In the genomic region with DNA sequence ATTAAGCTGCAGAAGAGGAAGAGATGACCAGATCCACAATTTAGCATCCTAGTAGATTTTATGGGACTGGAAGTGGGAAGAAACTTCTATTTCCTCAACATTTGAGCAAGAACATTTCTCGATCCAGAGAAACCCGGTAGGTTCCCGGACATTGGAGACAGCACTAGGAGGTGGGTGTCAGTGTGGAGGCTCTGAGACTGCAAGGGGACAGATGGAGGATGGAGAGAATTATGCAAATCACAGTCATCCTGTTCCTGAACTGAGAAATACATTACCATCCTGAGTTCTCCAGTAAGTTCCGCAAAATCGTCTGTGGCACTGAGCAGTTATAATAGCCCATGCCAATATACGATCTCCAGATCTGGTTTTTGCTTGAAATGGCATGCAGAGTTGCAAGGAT, we compare ENCODE assay signal across 28 cellular contexts. TPM values are rescaled to one million over a fixed set of nuclear protein-coding genes. Genes with fewer than 3 reads are reported as not detected.
"Had no signal": no experiment of that assay in that cellular context is flagged by ENCODE, and none has a peak within 500 bp of the region (broad histone marks: within the 10 kb centered on the region; RNA-seq: fewer than 3 reads in every experiment).

No MANE protein-coding gene starts in this region.

- H3K4me3 ChIP-seq: coronary artery, heart right ventricle, mucosa of descending colon, right lobe of liver, stomach, suprapubic skin, tibial artery, upper lobe of right lung had no signal

- ATAC-seq: activated CD4-positive, CD25-positive, alpha-beta regulatory T cell treated with anti-CD3 and anti-CD28 coated beads, Interleukin-2, amount 50 U/mL, for 24 hours; effector memory CD8-positive, alpha-beta T cell; esophagus mucosa; heart right ventricle; mucosa of descending colon; natural killer cell treated with Interleukin-12 subunit alpha and Interleukin-12 subunit beta and Interleukin-15 and Interleukin-18, amount 100 ng/mL, for 72 hours; right lobe of liver; stimulated activated effector memory CD8-positive, alpha-beta T cell treated with anti-CD3 and anti-CD28 coated beads, Interleukin-12 subunit alpha, Interleukin-12 subunit beta, amount 100 ng/mL, for 72 hours; T-helper 17 cell; upper lobe of right lung had no signal

- H3K27me3 ChIP-seq: brain microvascular endothelial cell, right lobe of liver, stomach, suprapubic skin, upper lobe of right lung had no signal

- H3K4me1 ChIP-seq: heart right ventricle, stomach, suprapubic skin, tibial artery, upper lobe of right lung had no signal

- H3K9me3 ChIP-seq: heart right ventricle, mucosa of descending colon, right lobe of liver, stomach, suprapubic skin, tibial artery, upper lobe of right lung had no signal

- FAIRE-seq: astrocyte had no signal

- H3K27ac ChIP-seq: brain microvascular endothelial cell, coronary artery, heart right ventricle, right lobe of liver, stomach, suprapubic skin, tibial artery, upper lobe of right lung, WERI-Rb-1 had no signal

- DNase-seq: activated CD4-positive, alpha-beta T cell treated with anti-CD3 and anti-CD28 coated beads for 48 hours; activated CD4-positive, alpha-beta T cell treated with anti-CD3 and anti-CD28 coated beads, Interleukin-2, amount 50 U/mL, for 48 hours; activated CD8-positive, alpha-beta memory T cell treated with anti-CD3 and anti-CD28 coated beads for 24 hours; activated gamma-delta T cell; activated naive CD4-positive, alpha-beta T cell treated with anti-CD3 and anti-CD28 coated beads, Interleukin-2, amount 10 ng/mL, durations not matched to agents 7 days and 5 days; amniotic stem cell; brain microvascular endothelial cell; effector memory CD8-positive, alpha-beta T cell; foreskin fibroblast; heart right ventricle; mesenchymal stem cell; mucosa of descending colon; right lobe of liver; stimulated activated CD4-positive, alpha-beta T cell treated with anti-CD3 and anti-CD28 coated beads, Interleukin-12 subunit alpha, Interleukin-12 subunit beta, amount 100 ng/mL, for 4 hours; stimulated activated CD4-positive, alpha-beta T cell treated with anti-CD3 and anti-CD28 coated beads, Interleukin-4, amount 100 ng/mL, for 24 hours; stomach; T-helper 17 cell; T1000; tibial artery; upper lobe of right lung; WERI-Rb-1 had no signal

- H3K36me3 ChIP-seq: brain microvascular endothelial cell, heart right ventricle, stomach, suprapubic skin, tibial artery, upper lobe of right lung, WERI-Rb-1 had no signal

RNA-seq across cellular contexts. Expression of a gene that starts 25.6 kb away (rescaled TPM):
- total RNA-seq: heart right ventricle had no signal
